In the genomic region with DNA sequence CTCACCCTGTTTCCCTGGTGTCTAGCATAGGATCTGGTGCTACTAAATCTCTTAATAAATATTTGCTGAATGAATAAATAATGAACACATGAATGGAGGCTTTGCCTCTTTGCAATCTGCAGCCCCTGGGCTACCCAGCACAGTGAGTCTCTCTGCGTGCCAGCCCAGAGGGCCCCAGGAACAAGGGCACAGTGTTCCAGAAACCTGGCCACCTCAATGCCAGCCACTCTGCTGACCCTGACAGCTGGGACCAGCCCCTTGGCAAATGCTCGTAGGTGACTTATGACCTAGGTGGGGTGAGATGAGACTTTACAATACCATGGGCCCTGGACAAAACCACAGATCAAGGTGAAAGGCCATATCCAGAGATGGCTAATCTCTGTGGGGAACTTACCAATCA, we compare ENCODE assay signal across 2 cellular contexts.
TF ChIP-seq lines count a peak whose summit lies in the region.

No MANE protein-coding gene starts in this region.

TF ChIP-seq in IMR-90, 13 proteins besides CTCF, POLR2A, EP300 and RAD21:
- TF ChIP-seq NFE2L2 (IDR thresholded peaks at IDR 0.05; ENCODE audit: low read depth, low read length) (no peak), CHD1 (IDR thresholded peaks at IDR 0.05; ENCODE audit: low read depth, low read length) (no peak), MAZ (IDR thresholded peaks at IDR 0.05; ENCODE audit: borderline replicate concordance, low read depth, low read length) (no peak), FOS (IDR thresholded peaks at IDR 0.05; ENCODE audit: low read depth, low read length) (no peak), ELK1 (IDR thresholded peaks at IDR 0.05; ENCODE audit: borderline replicate concordance, low read depth, low read length) (no peak), CEBPB (IDR thresholded peaks at IDR 0.05; ENCODE audit: low read depth, low read length) (no peak), MAFK (IDR thresholded peaks at IDR 0.05; ENCODE audit: low read depth, low read length) (no peak), RCOR1 (IDR thresholded peaks at IDR 0.05; ENCODE audit: insufficient replicate concordance, low read length) (no peak), BHLHE40 (IDR thresholded peaks at IDR 0.05; ENCODE audit: low read depth, low read length) (no peak)
- TF ChIP-seq, protein P1, sequence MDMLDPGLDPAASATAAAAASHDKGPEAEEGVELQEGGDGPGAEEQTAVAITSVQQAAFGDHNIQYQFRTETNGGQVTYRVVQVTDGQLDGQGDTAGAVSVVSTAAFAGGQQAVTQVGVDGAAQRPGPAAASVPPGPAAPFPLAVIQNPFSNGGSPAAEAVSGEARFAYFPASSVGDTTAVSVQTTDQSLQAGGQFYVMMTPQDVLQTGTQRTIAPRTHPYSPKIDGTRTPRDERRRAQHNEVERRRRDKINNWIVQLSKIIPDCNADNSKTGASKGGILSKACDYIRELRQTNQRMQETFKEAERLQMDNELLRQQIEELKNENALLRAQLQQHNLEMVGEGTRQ (IDR thresholded peaks at IDR 0.05; ENCODE audit: low read depth, low read length): no peak
TF ChIP-seq in IMR-90: peak in this region for 0.

TF ChIP-seq in GM12878, 131 proteins besides CTCF, POLR2A, EP300 and RAD21:
- TF ChIP-seq MEF2B (IDR thresholded peaks at IDR 0.05; ENCODE audit: partially characterized antibody, poor library complexity, severe bottlenecking): no peak
- no peak for TF ChIP-seq TCF3 (IDR thresholded peaks at IDR 0.05; ENCODE audit: borderline replicate concordance, insufficient read depth, low read depth, low read length)
- TF ChIP-seq IKZF1 (conservative IDR thresholded peaks at IDR 0.05): no peak
- no peak for TF ChIP-seq BHLHE40 (IDR thresholded peaks at IDR 0.05; ENCODE audit: borderline replicate concordance in 1 of 2, low read depth in 2 of 2, low read length in 1 of 2)
- TF ChIP-seq RFX5 (IDR thresholded peaks at IDR 0.05; ENCODE audit: low read depth, low read length): no peak
- no peak for TF ChIP-seq HDGF (IDR thresholded peaks at IDR 0.05)
- TF ChIP-seq SMARCA5 (IDR thresholded peaks at IDR 0.05): no peak
- no peak for TF ChIP-seq HDAC6 (IDR thresholded peaks at IDR 0.05; ENCODE audit: unreplicated experiment)
- no peak for TF ChIP-seq SIN3A (IDR thresholded peaks at IDR 0.05; ENCODE audit: low read depth, low read length)
- TF ChIP-seq IRF5 (IDR thresholded peaks at IDR 0.05; ENCODE audit: borderline replicate concordance): no peak
- TF ChIP-seq, protein P2, sequence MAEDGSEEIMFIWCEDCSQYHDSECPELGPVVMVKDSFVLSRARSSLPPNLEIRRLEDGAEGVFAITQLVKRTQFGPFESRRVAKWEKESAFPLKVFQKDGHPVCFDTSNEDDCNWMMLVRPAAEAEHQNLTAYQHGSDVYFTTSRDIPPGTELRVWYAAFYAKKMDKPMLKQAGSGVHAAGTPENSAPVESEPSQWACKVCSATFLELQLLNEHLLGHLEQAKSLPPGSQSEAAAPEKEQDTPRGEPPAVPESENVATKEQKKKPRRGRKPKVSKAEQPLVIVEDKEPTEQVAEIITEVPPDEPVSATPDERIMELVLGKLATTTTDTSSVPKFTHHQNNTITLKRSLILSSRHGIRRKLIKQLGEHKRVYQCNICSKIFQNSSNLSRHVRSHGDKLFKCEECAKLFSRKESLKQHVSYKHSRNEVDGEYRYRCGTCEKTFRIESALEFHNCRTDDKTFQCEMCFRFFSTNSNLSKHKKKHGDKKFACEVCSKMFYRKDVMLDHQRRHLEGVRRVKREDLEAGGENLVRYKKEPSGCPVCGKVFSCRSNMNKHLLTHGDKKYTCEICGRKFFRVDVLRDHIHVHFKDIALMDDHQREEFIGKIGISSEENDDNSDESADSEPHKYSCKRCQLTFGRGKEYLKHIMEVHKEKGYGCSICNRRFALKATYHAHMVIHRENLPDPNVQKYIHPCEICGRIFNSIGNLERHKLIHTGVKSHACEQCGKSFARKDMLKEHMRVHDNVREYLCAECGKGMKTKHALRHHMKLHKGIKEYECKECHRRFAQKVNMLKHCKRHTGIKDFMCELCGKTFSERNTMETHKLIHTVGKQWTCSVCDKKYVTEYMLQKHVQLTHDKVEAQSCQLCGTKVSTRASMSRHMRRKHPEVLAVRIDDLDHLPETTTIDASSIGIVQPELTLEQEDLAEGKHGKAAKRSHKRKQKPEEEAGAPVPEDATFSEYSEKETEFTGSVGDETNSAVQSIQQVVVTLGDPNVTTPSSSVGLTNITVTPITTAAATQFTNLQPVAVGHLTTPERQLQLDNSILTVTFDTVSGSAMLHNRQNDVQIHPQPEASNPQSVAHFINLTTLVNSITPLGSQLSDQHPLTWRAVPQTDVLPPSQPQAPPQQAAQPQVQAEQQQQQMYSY (CRISPR knock-in tag; IDR thresholded peaks at IDR 0.05): no peak
- no peak for TF ChIP-seq TAF1 (IDR thresholded peaks at IDR 0.05; ENCODE audit: borderline replicate concordance, low read depth, low read length)
- TF ChIP-seq IRF3 (IDR thresholded peaks at IDR 0.05): no peak
- no peak for TF ChIP-seq ZNF207 (IDR thresholded peaks at IDR 0.05; ENCODE audit: borderline replicate concordance)
- no peak for TF ChIP-seq MEF2A (IDR thresholded peaks at IDR 0.05; ENCODE audit: insufficient read depth, low read depth, low read length)
TF ChIP-seq in GM12878: peak in this region for 0.
